Comparison of ENCODE assay signal across 1 cellular context in the genomic region with DNA sequence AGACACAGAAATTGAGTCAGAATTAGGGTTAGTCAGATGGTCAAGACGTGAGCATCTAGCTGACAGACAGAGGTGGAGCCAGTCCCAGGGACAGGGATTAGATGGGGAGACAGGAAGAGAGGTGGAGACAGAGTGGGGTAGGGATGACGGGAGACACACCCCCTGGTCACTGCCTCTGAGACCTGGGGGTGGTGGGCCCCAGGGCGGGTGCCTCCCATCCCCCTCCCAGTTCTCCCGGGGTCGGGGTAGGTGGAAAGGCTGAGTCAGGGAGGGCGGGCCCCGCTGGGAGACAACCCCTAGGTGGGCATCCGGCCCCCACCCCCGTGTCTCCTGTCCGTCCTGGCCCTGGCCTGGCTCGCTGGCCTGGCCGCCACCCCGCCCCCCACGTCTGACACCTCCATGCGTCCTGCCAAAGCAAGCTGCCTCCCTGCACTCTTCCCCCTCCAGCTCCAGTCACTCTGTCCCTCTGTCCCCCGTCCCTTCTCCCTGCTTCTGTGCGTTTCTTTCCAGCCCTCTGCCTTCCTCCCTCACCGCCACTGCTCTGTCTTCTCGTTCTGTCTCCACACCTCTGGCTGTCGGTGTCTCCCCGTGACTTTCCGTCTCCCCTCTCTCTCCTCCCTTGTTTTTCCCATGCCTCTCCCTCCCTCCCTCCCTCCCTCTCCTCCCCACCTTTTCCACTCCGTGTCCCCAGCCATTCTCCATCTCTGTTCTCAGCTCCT.
TF ChIP-seq lines count a peak whose summit lies in the region.

No MANE protein-coding gene starts in this region.

TF ChIP-seq in HepG2, 621 proteins besides CTCF, POLR2A, EP300 and RAD21 (continued from another document and continues in another):
- TF ChIP-seq, protein P1, sequence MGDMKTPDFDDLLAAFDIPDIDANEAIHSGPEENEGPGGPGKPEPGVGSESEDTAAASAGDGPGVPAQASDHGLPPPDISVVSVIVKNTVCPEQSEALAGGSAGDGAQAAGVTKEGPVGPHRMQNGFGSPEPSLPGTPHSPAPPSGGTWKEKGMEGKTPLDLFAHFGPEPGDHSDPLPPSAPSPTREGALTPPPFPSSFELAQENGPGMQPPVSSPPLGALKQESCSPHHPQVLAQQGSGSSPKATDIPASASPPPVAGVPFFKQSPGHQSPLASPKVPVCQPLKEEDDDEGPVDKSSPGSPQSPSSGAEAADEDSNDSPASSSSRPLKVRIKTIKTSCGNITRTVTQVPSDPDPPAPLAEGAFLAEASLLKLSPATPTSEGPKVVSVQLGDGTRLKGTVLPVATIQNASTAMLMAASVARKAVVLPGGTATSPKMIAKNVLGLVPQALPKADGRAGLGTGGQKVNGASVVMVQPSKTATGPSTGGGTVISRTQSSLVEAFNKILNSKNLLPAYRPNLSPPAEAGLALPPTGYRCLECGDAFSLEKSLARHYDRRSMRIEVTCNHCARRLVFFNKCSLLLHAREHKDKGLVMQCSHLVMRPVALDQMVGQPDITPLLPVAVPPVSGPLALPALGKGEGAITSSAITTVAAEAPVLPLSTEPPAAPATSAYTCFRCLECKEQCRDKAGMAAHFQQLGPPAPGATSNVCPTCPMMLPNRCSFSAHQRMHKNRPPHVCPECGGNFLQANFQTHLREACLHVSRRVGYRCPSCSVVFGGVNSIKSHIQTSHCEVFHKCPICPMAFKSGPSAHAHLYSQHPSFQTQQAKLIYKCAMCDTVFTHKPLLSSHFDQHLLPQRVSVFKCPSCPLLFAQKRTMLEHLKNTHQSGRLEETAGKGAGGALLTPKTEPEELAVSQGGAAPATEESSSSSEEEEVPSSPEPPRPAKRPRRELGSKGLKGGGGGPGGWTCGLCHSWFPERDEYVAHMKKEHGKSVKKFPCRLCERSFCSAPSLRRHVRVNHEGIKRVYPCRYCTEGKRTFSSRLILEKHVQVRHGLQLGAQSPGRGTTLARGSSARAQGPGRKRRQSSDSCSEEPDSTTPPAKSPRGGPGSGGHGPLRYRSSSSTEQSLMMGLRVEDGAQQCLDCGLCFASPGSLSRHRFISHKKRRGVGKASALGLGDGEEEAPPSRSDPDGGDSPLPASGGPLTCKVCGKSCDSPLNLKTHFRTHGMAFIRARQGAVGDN (CRISPR knock-in tag; IDR thresholded peaks at IDR 0.05): peak; percentile 51; the same call in 1 of the 2 replicates
- TF ChIP-seq, protein P2, sequence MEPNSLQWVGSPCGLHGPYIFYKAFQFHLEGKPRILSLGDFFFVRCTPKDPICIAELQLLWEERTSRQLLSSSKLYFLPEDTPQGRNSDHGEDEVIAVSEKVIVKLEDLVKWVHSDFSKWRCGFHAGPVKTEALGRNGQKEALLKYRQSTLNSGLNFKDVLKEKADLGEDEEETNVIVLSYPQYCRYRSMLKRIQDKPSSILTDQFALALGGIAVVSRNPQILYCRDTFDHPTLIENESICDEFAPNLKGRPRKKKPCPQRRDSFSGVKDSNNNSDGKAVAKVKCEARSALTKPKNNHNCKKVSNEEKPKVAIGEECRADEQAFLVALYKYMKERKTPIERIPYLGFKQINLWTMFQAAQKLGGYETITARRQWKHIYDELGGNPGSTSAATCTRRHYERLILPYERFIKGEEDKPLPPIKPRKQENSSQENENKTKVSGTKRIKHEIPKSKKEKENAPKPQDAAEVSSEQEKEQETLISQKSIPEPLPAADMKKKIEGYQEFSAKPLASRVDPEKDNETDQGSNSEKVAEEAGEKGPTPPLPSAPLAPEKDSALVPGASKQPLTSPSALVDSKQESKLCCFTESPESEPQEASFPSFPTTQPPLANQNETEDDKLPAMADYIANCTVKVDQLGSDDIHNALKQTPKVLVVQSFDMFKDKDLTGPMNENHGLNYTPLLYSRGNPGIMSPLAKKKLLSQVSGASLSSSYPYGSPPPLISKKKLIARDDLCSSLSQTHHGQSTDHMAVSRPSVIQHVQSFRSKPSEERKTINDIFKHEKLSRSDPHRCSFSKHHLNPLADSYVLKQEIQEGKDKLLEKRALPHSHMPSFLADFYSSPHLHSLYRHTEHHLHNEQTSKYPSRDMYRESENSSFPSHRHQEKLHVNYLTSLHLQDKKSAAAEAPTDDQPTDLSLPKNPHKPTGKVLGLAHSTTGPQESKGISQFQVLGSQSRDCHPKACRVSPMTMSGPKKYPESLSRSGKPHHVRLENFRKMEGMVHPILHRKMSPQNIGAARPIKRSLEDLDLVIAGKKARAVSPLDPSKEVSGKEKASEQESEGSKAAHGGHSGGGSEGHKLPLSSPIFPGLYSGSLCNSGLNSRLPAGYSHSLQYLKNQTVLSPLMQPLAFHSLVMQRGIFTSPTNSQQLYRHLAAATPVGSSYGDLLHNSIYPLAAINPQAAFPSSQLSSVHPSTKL (CRISPR knock-in tag; IDR thresholded peaks at IDR 0.05): peak; percentile 67
- TF ChIP-seq TBP (CRISPR knock-in tag; IDR thresholded peaks at IDR 0.05) (no peak), ZNF878 (CRISPR knock-in tag; IDR thresholded peaks at IDR 0.05) (0 out of 2 replicates have a peak, but pooled peaks have one; percentile 43), CCDC6 (CRISPR knock-in tag; IDR thresholded peaks at IDR 0.05) (no peak), ZKSCAN8 (CRISPR knock-in tag; IDR thresholded peaks at IDR 0.05; ENCODE audit: borderline replicate concordance) (0 out of 2 replicates have a peak, but pooled peaks have one; percentile 8), ZFP90 (CRISPR knock-in tag; IDR thresholded peaks at IDR 0.05; ENCODE audit: borderline replicate concordance) (no peak), PHF21A (CRISPR knock-in tag; IDR thresholded peaks at IDR 0.05) (no peak), MED1 (CRISPR knock-in tag; IDR thresholded peaks at IDR 0.05) (peak; percentile 67; the same call in 1 of the 2 replicates), HMG20A (CRISPR knock-in tag; IDR thresholded peaks at IDR 0.05; ENCODE audit: borderline replicate concordance) (0 out of 2 replicates have a peak, but pooled peaks have one; percentile 18), SSRP1 (CRISPR knock-in tag; IDR thresholded peaks at IDR 0.05) (peak; percentile 82; the same call in 1 of the 2 replicates), PAX8 (CRISPR knock-in tag; IDR thresholded peaks at IDR 0.05; ENCODE audit: borderline replicate concordance) (no peak), ZNF670 (CRISPR knock-in tag; IDR thresholded peaks at IDR 0.05; ENCODE audit: borderline replicate concordance) (no peak), SETDB1 (CRISPR knock-in tag; IDR thresholded peaks at IDR 0.05; ENCODE audit: borderline replicate concordance) (no peak), NFE2L1 (CRISPR knock-in tag; IDR thresholded peaks at IDR 0.05; ENCODE audit: borderline replicate concordance) (no peak), MIXL1 (CRISPR knock-in tag; IDR thresholded peaks at IDR 0.05) (peak; percentile 27; the same call in 1 of the 2 replicates), ZNF569 (CRISPR knock-in tag; IDR thresholded peaks at IDR 0.05; ENCODE audit: borderline replicate concordance) (no peak), KLF16 (CRISPR knock-in tag; IDR thresholded peaks at IDR 0.05) (peak in 1 of 2 experiments; percentile 65; a peak in 1 of 4 replicates), FOXA1 (IDR thresholded peaks at IDR 0.05) (no peak), FOXA1 (CRISPR knock-in tag; IDR thresholded peaks at IDR 0.05) (0 out of 2 replicates have a peak, but pooled peaks have one; percentile 19), AKAP8 (CRISPR knock-in tag; IDR thresholded peaks at IDR 0.05) (no peak), ZFP62 (CRISPR knock-in tag; IDR thresholded peaks at IDR 0.05) (no peak), KDM3A (CRISPR knock-in tag; IDR thresholded peaks at IDR 0.05; ENCODE audit: low read depth) (peak; percentile 80; the same call in 1 of the 2 replicates), NR2C2 (CRISPR knock-in tag; IDR thresholded peaks at IDR 0.05; ENCODE audit: borderline replicate concordance) (no peak; the same call in 1 of the 2 replicates), KAT8 (CRISPR knock-in tag; IDR thresholded peaks at IDR 0.05) (peak; percentile 67), SAP130 (CRISPR knock-in tag; IDR thresholded peaks at IDR 0.05; ENCODE audit: low read depth) (peak; percentile 88), HNRNPK (IDR thresholded peaks at IDR 0.05; ENCODE audit: low read depth, low read length, poor library complexity, severe bottlenecking) (peak; percentile 82), ZFX (CRISPR knock-in tag; IDR thresholded peaks at IDR 0.05; ENCODE audit: low read depth) (peak; percentile 10), GATAD1 (CRISPR knock-in tag; IDR thresholded peaks at IDR 0.05) (peak; percentile 35; the same call in 1 of the 2 replicates), PPARG (CRISPR knock-in tag; conservative IDR thresholded peaks at IDR 0.05) (0 out of 2 replicates have a peak, but pooled peaks have one; percentile 31), NR2F6 (IDR thresholded peaks at IDR 0.05) (peak; percentile 25; the same call in 1 of the 2 replicates), NR2F6 (CRISPR knock-in tag; IDR thresholded peaks at IDR 0.05) (peak; percentile 66)
- TF ChIP-seq, protein P3, sequence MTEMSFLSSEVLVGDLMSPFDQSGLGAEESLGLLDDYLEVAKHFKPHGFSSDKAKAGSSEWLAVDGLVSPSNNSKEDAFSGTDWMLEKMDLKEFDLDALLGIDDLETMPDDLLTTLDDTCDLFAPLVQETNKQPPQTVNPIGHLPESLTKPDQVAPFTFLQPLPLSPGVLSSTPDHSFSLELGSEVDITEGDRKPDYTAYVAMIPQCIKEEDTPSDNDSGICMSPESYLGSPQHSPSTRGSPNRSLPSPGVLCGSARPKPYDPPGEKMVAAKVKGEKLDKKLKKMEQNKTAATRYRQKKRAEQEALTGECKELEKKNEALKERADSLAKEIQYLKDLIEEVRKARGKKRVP (CRISPR knock-in tag; IDR thresholded peaks at IDR 0.05): 0 out of 4 replicates have a peak, but pooled peaks of 1 of the 2 experiments have one; percentile 27
- TF ChIP-seq, protein P4, sequence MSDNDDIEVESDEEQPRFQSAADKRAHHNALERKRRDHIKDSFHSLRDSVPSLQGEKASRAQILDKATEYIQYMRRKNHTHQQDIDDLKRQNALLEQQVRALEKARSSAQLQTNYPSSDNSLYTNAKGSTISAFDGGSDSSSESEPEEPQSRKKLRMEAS (IDR thresholded peaks at IDR 0.05): no peak
- TF ChIP-seq, protein P5, sequence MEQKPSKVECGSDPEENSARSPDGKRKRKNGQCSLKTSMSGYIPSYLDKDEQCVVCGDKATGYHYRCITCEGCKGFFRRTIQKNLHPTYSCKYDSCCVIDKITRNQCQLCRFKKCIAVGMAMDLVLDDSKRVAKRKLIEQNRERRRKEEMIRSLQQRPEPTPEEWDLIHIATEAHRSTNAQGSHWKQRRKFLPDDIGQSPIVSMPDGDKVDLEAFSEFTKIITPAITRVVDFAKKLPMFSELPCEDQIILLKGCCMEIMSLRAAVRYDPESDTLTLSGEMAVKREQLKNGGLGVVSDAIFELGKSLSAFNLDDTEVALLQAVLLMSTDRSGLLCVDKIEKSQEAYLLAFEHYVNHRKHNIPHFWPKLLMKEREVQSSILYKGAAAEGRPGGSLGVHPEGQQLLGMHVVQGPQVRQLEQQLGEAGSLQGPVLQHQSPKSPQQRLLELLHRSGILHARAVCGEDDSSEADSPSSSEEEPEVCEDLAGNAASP (CRISPR knock-in tag; IDR thresholded peaks at IDR 0.05; ENCODE audit: borderline replicate concordance): peak; percentile 38; the same call in 1 of the 2 replicates
- TF ChIP-seq, protein P6, sequence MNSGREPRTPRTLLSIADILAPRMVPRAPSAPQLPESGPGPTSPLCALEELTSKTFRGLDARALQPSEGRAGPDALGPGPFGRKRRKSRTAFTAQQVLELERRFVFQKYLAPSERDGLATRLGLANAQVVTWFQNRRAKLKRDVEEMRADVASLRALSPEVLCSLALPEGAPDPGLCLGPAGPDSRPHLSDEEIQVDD (CRISPR knock-in tag; IDR thresholded peaks at IDR 0.05; ENCODE audit: borderline replicate concordance): no peak
- TF ChIP-seq, protein P7, sequence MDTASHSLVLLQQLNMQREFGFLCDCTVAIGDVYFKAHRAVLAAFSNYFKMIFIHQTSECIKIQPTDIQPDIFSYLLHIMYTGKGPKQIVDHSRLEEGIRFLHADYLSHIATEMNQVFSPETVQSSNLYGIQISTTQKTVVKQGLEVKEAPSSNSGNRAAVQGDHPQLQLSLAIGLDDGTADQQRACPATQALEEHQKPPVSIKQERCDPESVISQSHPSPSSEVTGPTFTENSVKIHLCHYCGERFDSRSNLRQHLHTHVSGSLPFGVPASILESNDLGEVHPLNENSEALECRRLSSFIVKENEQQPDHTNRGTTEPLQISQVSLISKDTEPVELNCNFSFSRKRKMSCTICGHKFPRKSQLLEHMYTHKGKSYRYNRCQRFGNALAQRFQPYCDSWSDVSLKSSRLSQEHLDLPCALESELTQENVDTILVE (CRISPR knock-in tag; IDR thresholded peaks at IDR 0.05): peak; percentile 69; the same call in 1 of the 2 replicates
- TF ChIP-seq, protein P8, sequence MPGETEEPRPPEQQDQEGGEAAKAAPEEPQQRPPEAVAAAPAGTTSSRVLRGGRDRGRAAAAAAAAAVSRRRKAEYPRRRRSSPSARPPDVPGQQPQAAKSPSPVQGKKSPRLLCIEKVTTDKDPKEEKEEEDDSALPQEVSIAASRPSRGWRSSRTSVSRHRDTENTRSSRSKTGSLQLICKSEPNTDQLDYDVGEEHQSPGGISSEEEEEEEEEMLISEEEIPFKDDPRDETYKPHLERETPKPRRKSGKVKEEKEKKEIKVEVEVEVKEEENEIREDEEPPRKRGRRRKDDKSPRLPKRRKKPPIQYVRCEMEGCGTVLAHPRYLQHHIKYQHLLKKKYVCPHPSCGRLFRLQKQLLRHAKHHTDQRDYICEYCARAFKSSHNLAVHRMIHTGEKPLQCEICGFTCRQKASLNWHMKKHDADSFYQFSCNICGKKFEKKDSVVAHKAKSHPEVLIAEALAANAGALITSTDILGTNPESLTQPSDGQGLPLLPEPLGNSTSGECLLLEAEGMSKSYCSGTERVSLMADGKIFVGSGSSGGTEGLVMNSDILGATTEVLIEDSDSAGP (CRISPR knock-in tag; IDR thresholded peaks at IDR 0.05; ENCODE audit: borderline replicate concordance): 0 out of 2 replicates have a peak, but pooled peaks have one; percentile 31
- TF ChIP-seq, protein P9, sequence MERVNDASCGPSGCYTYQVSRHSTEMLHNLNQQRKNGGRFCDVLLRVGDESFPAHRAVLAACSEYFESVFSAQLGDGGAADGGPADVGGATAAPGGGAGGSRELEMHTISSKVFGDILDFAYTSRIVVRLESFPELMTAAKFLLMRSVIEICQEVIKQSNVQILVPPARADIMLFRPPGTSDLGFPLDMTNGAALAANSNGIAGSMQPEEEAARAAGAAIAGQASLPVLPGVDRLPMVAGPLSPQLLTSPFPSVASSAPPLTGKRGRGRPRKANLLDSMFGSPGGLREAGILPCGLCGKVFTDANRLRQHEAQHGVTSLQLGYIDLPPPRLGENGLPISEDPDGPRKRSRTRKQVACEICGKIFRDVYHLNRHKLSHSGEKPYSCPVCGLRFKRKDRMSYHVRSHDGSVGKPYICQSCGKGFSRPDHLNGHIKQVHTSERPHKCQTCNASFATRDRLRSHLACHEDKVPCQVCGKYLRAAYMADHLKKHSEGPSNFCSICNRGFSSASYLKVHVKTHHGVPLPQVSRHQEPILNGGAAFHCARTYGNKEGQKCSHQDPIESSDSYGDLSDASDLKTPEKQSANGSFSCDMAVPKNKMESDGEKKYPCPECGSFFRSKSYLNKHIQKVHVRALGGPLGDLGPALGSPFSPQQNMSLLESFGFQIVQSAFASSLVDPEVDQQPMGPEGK (CRISPR knock-in tag; IDR thresholded peaks at IDR 0.05): peak; percentile 94
- TF ChIP-seq, protein P10, sequence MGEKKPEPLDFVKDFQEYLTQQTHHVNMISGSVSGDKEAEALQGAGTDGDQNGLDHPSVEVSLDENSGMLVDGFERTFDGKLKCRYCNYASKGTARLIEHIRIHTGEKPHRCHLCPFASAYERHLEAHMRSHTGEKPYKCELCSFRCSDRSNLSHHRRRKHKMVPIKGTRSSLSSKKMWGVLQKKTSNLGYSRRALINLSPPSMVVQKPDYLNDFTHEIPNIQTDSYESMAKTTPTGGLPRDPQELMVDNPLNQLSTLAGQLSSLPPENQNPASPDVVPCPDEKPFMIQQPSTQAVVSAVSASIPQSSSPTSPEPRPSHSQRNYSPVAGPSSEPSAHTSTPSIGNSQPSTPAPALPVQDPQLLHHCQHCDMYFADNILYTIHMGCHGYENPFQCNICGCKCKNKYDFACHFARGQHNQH (CRISPR knock-in tag; IDR thresholded peaks at IDR 0.05): peak; percentile 50; the same call in 1 of the 2 replicates
